ENCODE assay signal across 9 cellular contexts in genomic region chr2:172931256-172931894, GRCh38.
A peak's percentile ranks its signal among the peaks of the same experiment; 100 is the strongest.
DNase-seq lines count a peak whose midpoint lies in the region; ATAC-seq and TF ChIP-seq lines count a peak whose summit lies in the region.
"Had no signal": no experiment of that assay in that cellular context is flagged by ENCODE, and none has a peak within 500 bp of the region (broad histone marks: within the 10 kb centered on the region; RNA-seq: fewer than 3 reads in every experiment).

No MANE protein-coding gene starts in this region.

- no peaks in the 10 kb centered on the region for H3K36me3 Mint-ChIP-seq in activated T-cell treated with anti-CD3 and anti-CD28 coated beads, Interleukin-2, amount 50 U/mL, for 24 hours (ENCODE audit: low read depth)

- H3K27ac ChIP-seq in vagina = peak overlapping the region; percentile 50

- peak overlapping the region; percentile 4 to 15 for H3K4me3 ChIP-seq in vagina

- no peaks in the 10 kb centered on the region for H3K27me3 ChIP-seq in vagina

- intact Hi-C loops in Right ventricle myocardium inferior (cut with DNase I) (loop anchor here (1.0 to 2.0 kb wide), 2 partner anchors 67 to 119 kb away; no protein-coding TSS in a partner anchor), cardiac septum (cut with DNase I) (loop anchor here (1.0 kb wide), 2 partner anchors 67 to 110 kb away; no protein-coding TSS in a partner anchor), vagina (cut with DNase I) (loop anchor here (5.0 to 10.0 kb wide), 2 partner anchors 67 to 124 kb away; no protein-coding TSS in a partner anchor)

- no peaks in the 10 kb centered on the region for H3K36me3 ChIP-seq in vagina

- H3K4me3 Mint-ChIP-seq in activated T-cell treated with anti-CD3 and anti-CD28 coated beads, Interleukin-2, amount 50 U/mL, for 24 hours = no peak overlapping the region

- H3K9me3 Mint-ChIP-seq in activated T-cell treated with anti-CD3 and anti-CD28 coated beads, Interleukin-2, amount 50 U/mL, for 24 hours = no peaks in the 10 kb centered on the region

- TF ChIP-seq POLR2A in vagina (IDR thresholded peaks at IDR 0.05) = no peak

- H3K27me3 Mint-ChIP-seq in activated T-cell treated with anti-CD3 and anti-CD28 coated beads, Interleukin-2, amount 50 U/mL, for 24 hours = peaks cover 10% of the 10 kb centered on the region

- H3K4me1 ChIP-seq in vagina = peaks cover 20% of the 10 kb centered on the region

- peak; percentile 38 for ATAC-seq in Right ventricle myocardium inferior

- H3K9me3 ChIP-seq in vagina = no peaks in the 10 kb centered on the region

- no peak for TF ChIP-seq CTCF in vagina (IDR thresholded peaks at IDR 0.05)

- peaks cover 11% of the 10 kb centered on the region for H3K4me1 Mint-ChIP-seq in activated T-cell treated with anti-CD3 and anti-CD28 coated beads, Interleukin-2, amount 50 U/mL, for 24 hours (ENCODE audit: low read depth)

- H3K27ac Mint-ChIP-seq in activated T-cell treated with anti-CD3 and anti-CD28 coated beads, Interleukin-2, amount 50 U/mL, for 24 hours = no peak overlapping the region

- DNase-seq in Right ventricle myocardium inferior (ENCODE audit: missing footprints) (no peak), cardiac septum (ENCODE audit: low spot score) (no peak), amniotic epithelial cell (ENCODE audit: low read depth) (peak; percentile 50), iris pigment epithelial cell (ENCODE audit: low read depth) (peak; percentile 68), vagina (ENCODE audit: extremely low spot score in 2 of 2) (no peak), 8988T (no peak)
- no peak for DNase-seq in activated T-cell treated with anti-CD3 and anti-CD28 coated beads, Interleukin-2, amount 50 U/mL, for 24 hours
- no peak for DNase-seq in activated T-cell treated with anti-CD3 and anti-CD28 coated beads, Interleukin-2, amount 50 U/mL, for 1 hour
- DNase-seq: activated effector memory CD4-positive, alpha-beta T cell treated with Interleukin-2 at 50 U/mL for 16 hours had no signal

Comparison
In these comparisons a context has a peak if more than half of its experiments do, and no peak if none do; other contexts are left out.
1. DNase-seq: peak in amniotic epithelial cell (single experiment) and iris pigment epithelial cell (single experiment); none in Right ventricle myocardium inferior (single experiment), cardiac septum (single experiment), vagina (0 of 2), activated T-cell treated with anti-CD3 and anti-CD28 coated beads, Interleukin-2, amount 50 U/mL, for 24 hours (single experiment), 8988T (single experiment) and activated T-cell treated with anti-CD3 and anti-CD28 coated beads, Interleukin-2, amount 50 U/mL, for 1 hour (single experiment).